ENCODE assay signal across 8 cellular contexts in genomic region chr7:82605247-82605864, GRCh38.
DNase-seq lines count a peak whose midpoint lies in the region; ATAC-seq, FAIRE-seq and TF ChIP-seq lines count a peak whose summit lies in the region.

No MANE protein-coding gene starts in this region.

- no peak overlapping the region for H3K27ac Mint-ChIP-seq in T-cell

- FAIRE-seq in urothelium cell line (lab: Jason Lieb, UNC), result peak; percentile 83

- peak; percentile 56 to 86 (median 60); a peak in 5 of 6 replicates for TF ChIP-seq CTCF in HCT116 (IDR thresholded peaks at IDR 0.05 in 2 of 3, conservative IDR thresholded peaks at IDR 0.05 in 1 of 3; ENCODE audit: borderline replicate concordance in 1 of 3, insufficient read depth in 1 of 3, low read depth in 2 of 3, low read length in 2 of 3)
- peak; percentile 89 for TF ChIP-seq CTCF in VCaP (conservative IDR thresholded peaks at IDR 0.05)

- RAD21 ChIA-PET in HCT116 (lab: Charles Lee; ENCODE audit: low non-redundant PET in 1 of 2, low total read pairs in 2 of 2, uncharacterized antibody in 2 of 2, unreplicated experiment in 2 of 2), result interaction anchor here in 1 of 2 experiments (0.8 to 1.0 kb wide), 3 partner anchors 123 to 1105 kb away, joined by 3 read pairs; no protein-coding TSS in a partner anchor

- peaks cover 0 to 5% (median 5%) of the 10 kb centered on the region in 3 donors for H3K9me3 Mint-ChIP-seq in T-cell

- no peaks in the 10 kb centered on the region for H3K36me3 ChIP-seq in HCT116 (ENCODE audit: control insufficient read depth in 1 of 2, insufficient read depth in 2 of 2, low read length in 2 of 2)

- 0 out of 4 replicates have a peak, but pooled peaks cover 0 to 2% of the 10 kb centered on the region in 2 experiments for H3K4me1 ChIP-seq in HCT116 (ENCODE audit: control insufficient read depth in 1 of 2, insufficient read depth in 2 of 2, low read length in 2 of 2)

- no peak overlapping the region for H3K4me3 Mint-ChIP-seq in T-cell

- no peaks in the 10 kb centered on the region for H3K9me2 ChIP-seq in HCT116 (ENCODE audit: insufficient read depth)

- H3K9me3 ChIP-seq in HCT116 (ENCODE audit: control insufficient read depth in 1 of 2, insufficient read depth in 1 of 2, low read depth in 1 of 2, low read length in 2 of 2), result no peaks in the 10 kb centered on the region

- no peak overlapping the region for H3K9ac ChIP-seq in HCT116 (ENCODE audit: low read length)

- CTCF ChIA-PET in HCT116 (lab: Charles Lee), result interaction anchor here (0.6 to 3.2 kb wide), 12 partner anchors 9 to 1104 kb away, joined by 3 to 15 read pairs (median 3); no protein-coding TSS in a partner anchor
- CTCF ChIA-PET in T-cell (lab: Charles Lee), result interaction anchor here in 1 of 2 donors (1.0 kb wide), 1 partner anchor 11 kb away, joined by 3 read pairs; no protein-coding TSS in a partner anchor

- H2AFZ ChIP-seq in HCT116 (ENCODE audit: low read depth, low read length, poor library complexity, severe bottlenecking), result peak overlapping the region; percentile 56

- no peaks in the 10 kb centered on the region for H3K79me2 ChIP-seq in HCT116 (ENCODE audit: insufficient read depth, low read length)

- ATAC-seq in HCT116 (peak; percentile 62; the same call in 1 of the 2 replicates), GM18505 (IDR thresholded peaks at IDR 0.05; ENCODE audit: unreplicated experiment) (no peak), T-cell (replicated peaks in 1 of 4) (no peak)

- H3K36me3 Mint-ChIP-seq in T-cell, result no peaks in the 10 kb centered on the region

- TF ChIP-seq RAD21 in HCT116 (IDR thresholded peaks at IDR 0.05; ENCODE audit: low read depth), result peak; percentile 74

- no TSS peak for BruUV-seq in HCT116 (replicated peaks; lab: Mats Ljungman, UMichigan)

- no peak overlapping the region for H3K4me2 ChIP-seq in HCT116 (ENCODE audit: low read length)

- DNase-seq in Daoy (ENCODE audit: low read depth) (peak; percentile 32), HCT116 (ENCODE audit: low read depth, low spot score) (peak; percentile 18), NCI-H2081 (lab: John Stamatoyannopoulos, UW) (peak; percentile 77 to 79), iPS DF 4.7 (ENCODE audit: extremely low read depth, low spot score) (peak; percentile 36), urothelium cell line (ENCODE audit: low spot score) (peak; percentile 55), T-cell (no peak)

- H3K27me3 Mint-ChIP-seq in T-cell, result no peaks in the 10 kb centered on the region

- no peaks in the 10 kb centered on the region for H4K20me1 ChIP-seq in HCT116 (ENCODE audit: insufficient read depth)

- TF ChIP-seq POLR2A in HCT116 (IDR thresholded peaks at IDR 0.05; ENCODE audit: borderline replicate concordance, extremely low read depth, insufficient read depth, insufficient read length), result no peak
- TF ChIP-seq POLR2A in GM18505 (IDR thresholded peaks at IDR 0.05; ENCODE audit: borderline replicate concordance, extremely low read depth, insufficient read depth, insufficient read length), result no peak

- H3K4me3 ChIP-seq in HCT116 (replicated peaks in 1 of 2; ENCODE audit: low read depth in 1 of 2, low read length in 2 of 2), result no peak overlapping the region

- POLR2A ChIA-PET in HCT116 (lab: Charles Lee) (no interaction called here), T-cell (lab: Charles Lee) (no interaction called here)

- H3K4me1 Mint-ChIP-seq in T-cell, result no peaks in the 10 kb centered on the region

- H3K27me3 ChIP-seq in HCT116 (ENCODE audit: insufficient read depth, low read length), result no peaks in the 10 kb centered on the region

- H3K27ac ChIP-seq in HCT116 (ENCODE audit: low read depth, low read length), result no peak overlapping the region
- no peak overlapping the region for H3K27ac ChIP-seq in VCaP

- intact Hi-C loops in HCT116 (cut with micrococcal nuclease), result loop anchor here (2.0 to 10.0 kb wide), 3 partner anchors 122 to 561 kb away; no protein-coding TSS in a partner anchor

TF ChIP-seq in HCT116, 20 proteins besides CTCF, POLR2A, EP300 and RAD21:
- TF ChIP-seq ZFX (IDR thresholded peaks at IDR 0.05), result no peak
- no peak for TF ChIP-seq ZNF274 (IDR thresholded peaks at IDR 0.05; ENCODE audit: low read depth, low read length)
- TF ChIP-seq EZH2 (IDR thresholded peaks at IDR 0.05), result no peak
- TF ChIP-seq TCF7L2 (IDR thresholded peaks at IDR 0.05; ENCODE audit: borderline replicate concordance, extremely low read depth, insufficient read depth, insufficient read length), result no peak
- no peak for TF ChIP-seq MAX (IDR thresholded peaks at IDR 0.05)
- TF ChIP-seq ZBTB33 (IDR thresholded peaks at IDR 0.05; ENCODE audit: extremely low read depth, insufficient replicate concordance, low read length), result no peak
- no peak for TF ChIP-seq EGR1 (IDR thresholded peaks at IDR 0.05; ENCODE audit: low read depth)
- TF ChIP-seq ELF1 (IDR thresholded peaks at IDR 0.05; ENCODE audit: borderline replicate concordance, low read depth), result no peak
- TF ChIP-seq JUND (IDR thresholded peaks at IDR 0.05), result no peak

Comparison
In these comparisons a context has a peak if more than half of its experiments do, and no peak if none do; other contexts are left out.
1. DNase-seq: peak in Daoy (single experiment), HCT116 (single experiment), NCI-H2081 (2 of 2), iPS DF 4.7 (single experiment) and urothelium cell line (single experiment); none in T-cell (0 of 34).